In the genomic region with DNA sequence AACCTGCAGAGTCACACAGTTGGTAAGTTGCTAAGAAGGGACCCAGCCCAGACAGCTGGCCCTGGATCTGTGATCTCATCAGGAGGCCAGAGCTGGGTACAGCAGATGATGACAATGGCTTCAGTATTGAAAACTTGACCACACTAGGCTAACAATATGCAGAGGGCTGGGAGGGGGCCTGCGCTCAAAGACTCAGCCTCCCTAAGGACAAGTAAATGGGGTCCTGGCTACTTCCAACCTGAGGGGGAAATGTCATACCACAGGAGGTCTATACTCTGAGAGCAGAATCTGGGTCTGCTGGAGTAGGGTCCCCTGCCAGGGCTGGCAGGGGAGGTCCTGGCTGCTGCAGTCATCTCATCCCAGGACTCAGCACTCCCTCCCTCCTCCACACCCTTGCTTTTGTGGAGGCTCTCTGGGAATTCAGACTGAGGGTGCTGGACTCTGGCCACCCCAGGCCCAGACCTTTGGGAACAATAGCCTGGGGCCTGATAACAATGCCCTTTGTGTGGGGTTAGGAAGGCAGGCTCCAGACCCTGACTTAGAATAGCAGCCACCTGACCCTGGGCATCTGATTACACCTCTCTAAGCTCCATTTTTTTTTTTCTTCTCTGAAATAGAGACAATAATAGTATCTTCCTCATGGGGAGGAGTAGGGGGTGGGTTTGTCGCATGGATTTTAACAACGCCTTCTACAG, we compare ENCODE assay signal across 2 cellular contexts.
TF ChIP-seq lines count a peak whose summit lies in the region.

No MANE protein-coding gene starts in this region.

TF ChIP-seq in SK-N-SH, 30 proteins besides CTCF, POLR2A, EP300 and RAD21:
- TF ChIP-seq, protein P1, sequence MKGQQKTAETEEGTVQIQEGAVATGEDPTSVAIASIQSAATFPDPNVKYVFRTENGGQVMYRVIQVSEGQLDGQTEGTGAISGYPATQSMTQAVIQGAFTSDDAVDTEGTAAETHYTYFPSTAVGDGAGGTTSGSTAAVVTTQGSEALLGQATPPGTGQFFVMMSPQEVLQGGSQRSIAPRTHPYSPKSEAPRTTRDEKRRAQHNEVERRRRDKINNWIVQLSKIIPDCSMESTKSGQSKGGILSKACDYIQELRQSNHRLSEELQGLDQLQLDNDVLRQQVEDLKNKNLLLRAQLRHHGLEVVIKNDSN (IDR thresholded peaks at IDR 0.05; ENCODE audit: borderline replicate concordance, low read depth) = no peak
- TF ChIP-seq, protein P2, sequence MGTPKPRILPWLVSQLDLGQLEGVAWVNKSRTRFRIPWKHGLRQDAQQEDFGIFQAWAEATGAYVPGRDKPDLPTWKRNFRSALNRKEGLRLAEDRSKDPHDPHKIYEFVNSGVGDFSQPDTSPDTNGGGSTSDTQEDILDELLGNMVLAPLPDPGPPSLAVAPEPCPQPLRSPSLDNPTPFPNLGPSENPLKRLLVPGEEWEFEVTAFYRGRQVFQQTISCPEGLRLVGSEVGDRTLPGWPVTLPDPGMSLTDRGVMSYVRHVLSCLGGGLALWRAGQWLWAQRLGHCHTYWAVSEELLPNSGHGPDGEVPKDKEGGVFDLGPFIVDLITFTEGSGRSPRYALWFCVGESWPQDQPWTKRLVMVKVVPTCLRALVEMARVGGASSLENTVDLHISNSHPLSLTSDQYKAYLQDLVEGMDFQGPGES (IDR thresholded peaks at IDR 0.05; ENCODE audit: low read depth, low read length) = no peak
- TF ChIP-seq YY1 (IDR thresholded peaks at IDR 0.05; ENCODE audit: low read depth) (no peak), GATA2 (CRISPR knock-in tag; IDR thresholded peaks at IDR 0.05) (no peak), RXRA (IDR thresholded peaks at IDR 0.05; ENCODE audit: borderline replicate concordance, low read depth) (no peak), TAF1 (IDR thresholded peaks at IDR 0.05; ENCODE audit: borderline replicate concordance, low read depth, low read length) (no peak), RCOR1 (IDR thresholded peaks at IDR 0.05; ENCODE audit: low read length) (no peak), GABPA (IDR thresholded peaks at IDR 0.05; ENCODE audit: low read depth) (no peak), SIN3A (IDR thresholded peaks at IDR 0.05; ENCODE audit: borderline replicate concordance, low read depth, low read length) (no peak), CHD2 (IDR thresholded peaks at IDR 0.05; ENCODE audit: low read length, partially characterized antibody) (no peak), POLR2AphosphoS5 (IDR thresholded peaks at IDR 0.05; ENCODE audit: low read depth, low read length) (no peak)
- TF ChIP-seq, protein P3, sequence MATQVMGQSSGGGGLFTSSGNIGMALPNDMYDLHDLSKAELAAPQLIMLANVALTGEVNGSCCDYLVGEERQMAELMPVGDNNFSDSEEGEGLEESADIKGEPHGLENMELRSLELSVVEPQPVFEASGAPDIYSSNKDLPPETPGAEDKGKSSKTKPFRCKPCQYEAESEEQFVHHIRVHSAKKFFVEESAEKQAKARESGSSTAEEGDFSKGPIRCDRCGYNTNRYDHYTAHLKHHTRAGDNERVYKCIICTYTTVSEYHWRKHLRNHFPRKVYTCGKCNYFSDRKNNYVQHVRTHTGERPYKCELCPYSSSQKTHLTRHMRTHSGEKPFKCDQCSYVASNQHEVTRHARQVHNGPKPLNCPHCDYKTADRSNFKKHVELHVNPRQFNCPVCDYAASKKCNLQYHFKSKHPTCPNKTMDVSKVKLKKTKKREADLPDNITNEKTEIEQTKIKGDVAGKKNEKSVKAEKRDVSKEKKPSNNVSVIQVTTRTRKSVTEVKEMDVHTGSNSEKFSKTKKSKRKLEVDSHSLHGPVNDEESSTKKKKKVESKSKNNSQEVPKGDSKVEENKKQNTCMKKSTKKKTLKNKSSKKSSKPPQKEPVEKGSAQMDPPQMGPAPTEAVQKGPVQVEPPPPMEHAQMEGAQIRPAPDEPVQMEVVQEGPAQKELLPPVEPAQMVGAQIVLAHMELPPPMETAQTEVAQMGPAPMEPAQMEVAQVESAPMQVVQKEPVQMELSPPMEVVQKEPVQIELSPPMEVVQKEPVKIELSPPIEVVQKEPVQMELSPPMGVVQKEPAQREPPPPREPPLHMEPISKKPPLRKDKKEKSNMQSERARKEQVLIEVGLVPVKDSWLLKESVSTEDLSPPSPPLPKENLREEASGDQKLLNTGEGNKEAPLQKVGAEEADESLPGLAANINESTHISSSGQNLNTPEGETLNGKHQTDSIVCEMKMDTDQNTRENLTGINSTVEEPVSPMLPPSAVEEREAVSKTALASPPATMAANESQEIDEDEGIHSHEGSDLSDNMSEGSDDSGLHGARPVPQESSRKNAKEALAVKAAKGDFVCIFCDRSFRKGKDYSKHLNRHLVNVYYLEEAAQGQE (IDR thresholded peaks at IDR 0.05; ENCODE audit: low read depth, low read length) = no peak
- TF ChIP-seq, protein P4, sequence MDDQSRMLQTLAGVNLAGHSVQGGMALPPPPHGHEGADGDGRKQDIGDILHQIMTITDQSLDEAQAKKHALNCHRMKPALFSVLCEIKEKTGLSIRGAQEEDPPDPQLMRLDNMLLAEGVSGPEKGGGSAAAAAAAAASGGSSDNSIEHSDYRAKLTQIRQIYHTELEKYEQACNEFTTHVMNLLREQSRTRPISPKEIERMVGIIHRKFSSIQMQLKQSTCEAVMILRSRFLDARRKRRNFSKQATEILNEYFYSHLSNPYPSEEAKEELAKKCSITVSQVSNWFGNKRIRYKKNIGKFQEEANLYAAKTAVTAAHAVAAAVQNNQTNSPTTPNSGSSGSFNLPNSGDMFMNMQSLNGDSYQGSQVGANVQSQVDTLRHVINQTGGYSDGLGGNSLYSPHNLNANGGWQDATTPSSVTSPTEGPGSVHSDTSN (IDR thresholded peaks at IDR 0.05) = no peak

TF ChIP-seq in SK-N-SH treated with all-trans-retinoic acid at 6 μM for 48 hours, 23 proteins besides CTCF, POLR2A, EP300 and RAD21:
- TF ChIP-seq ZFP30 (CRISPR knock-in tag; IDR thresholded peaks at IDR 0.05) (no peak), ZFP3 (CRISPR knock-in tag; IDR thresholded peaks at IDR 0.05) (no peak), ZNF70 (CRISPR knock-in tag; IDR thresholded peaks at IDR 0.05) (no peak), OSR1 (CRISPR knock-in tag; IDR thresholded peaks at IDR 0.05) (no peak), ZNF8 (CRISPR knock-in tag; IDR thresholded peaks at IDR 0.05) (no peak)
- TF ChIP-seq, protein P5, sequence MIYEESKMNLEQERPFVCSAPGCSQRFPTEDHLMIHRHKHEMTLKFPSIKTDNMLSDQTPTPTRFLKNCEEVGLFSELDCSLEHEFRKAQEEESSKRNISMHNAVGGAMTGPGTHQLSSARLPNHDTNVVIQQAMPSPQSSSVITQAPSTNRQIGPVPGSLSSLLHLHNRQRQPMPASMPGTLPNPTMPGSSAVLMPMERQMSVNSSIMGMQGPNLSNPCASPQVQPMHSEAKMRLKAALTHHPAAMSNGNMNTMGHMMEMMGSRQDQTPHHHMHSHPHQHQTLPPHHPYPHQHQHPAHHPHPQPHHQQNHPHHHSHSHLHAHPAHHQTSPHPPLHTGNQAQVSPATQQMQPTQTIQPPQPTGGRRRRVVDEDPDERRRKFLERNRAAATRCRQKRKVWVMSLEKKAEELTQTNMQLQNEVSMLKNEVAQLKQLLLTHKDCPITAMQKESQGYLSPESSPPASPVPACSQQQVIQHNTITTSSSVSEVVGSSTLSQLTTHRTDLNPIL (CRISPR knock-in tag; IDR thresholded peaks at IDR 0.05; ENCODE audit: low read depth) = no peak
